23 cellular contexts compared by ENCODE assay signal in genomic region chr9:19137282-19137681, GRCh38. TPM values are rescaled to one million over a fixed set of nuclear protein-coding genes. Genes with fewer than 3 reads are reported as not detected.
DNase-seq lines count a peak whose midpoint lies in the region; ATAC-seq lines count a peak whose summit lies in the region.
"Had no signal": no experiment of that assay in that cellular context is flagged by ENCODE, and none has a peak within 500 bp of the region (broad histone marks: within the 10 kb centered on the region; RNA-seq: fewer than 3 reads in every experiment).

No MANE protein-coding gene starts in this region.

- no peaks in the 10 kb centered on the region for H3K36me3 ChIP-seq in adipocyte (ENCODE audit: control insufficient read depth, insufficient read depth, low read length, severe bottlenecking)
- H3K36me3 ChIP-seq in aorta (ENCODE audit: control insufficient read depth in 1 of 2, insufficient read depth in 2 of 2, low read length in 1 of 2) = no peaks in the 10 kb centered on the region
- H3K36me3 ChIP-seq: HAP-1, neural progenitor cell, upper lobe of left lung had no signal

- H3K27ac Mint-ChIP-seq in activated naive CD8-positive, alpha-beta T cell treated with anti-CD3 and anti-CD28 coated beads for 36 hours = peak overlapping the region; percentile 1
- no peak overlapping the region for H3K27ac Mint-ChIP-seq in activated naive CD8-positive, alpha-beta T cell treated with anti-CD3 and anti-CD28 coated beads, Interleukin-2, amount 50 U/mL, for 24 hours
- H3K27ac Mint-ChIP-seq: brain; CD14-positive monocyte; neural progenitor cell; stimulated activated naive CD8-positive, alpha-beta T cell treated with anti-CD3 and anti-CD28 coated beads, Interleukin-15, Interleukin-2, amounts not matched to agents 100 ng/mL and 50 ng/mL, for 24 hours had no signal

- H3K4me1 ChIP-seq in adipocyte (ENCODE audit: control insufficient read depth, insufficient read depth, low read length) (peaks cover 14% of the 10 kb centered on the region), aorta (ENCODE audit: control insufficient read depth in 1 of 2, insufficient read depth in 2 of 2, low read length in 2 of 2) (no peaks in the 10 kb centered on the region)

- DNase-seq in activated naive CD8-positive, alpha-beta T cell treated with anti-CD3 and anti-CD28 coated beads for 36 hours = no peak
- no peak for DNase-seq in activated naive CD8-positive, alpha-beta T cell treated with anti-CD3 and anti-CD28 coated beads, Interleukin-2, amount 50 U/mL, for 24 hours
- DNase-seq in adipocyte (ENCODE audit: low read depth) = peak; percentile 43
- peak; percentile 75 for DNase-seq in fibroblast of peridontal ligament (ENCODE audit: extremely low read depth)
- DNase-seq in stromal cell of bone marrow (ENCODE audit: low read depth) = peak; percentile 61
- DNase-seq in H4 (ENCODE audit: low spot score) = no peak
- no peak for DNase-seq in Kasumi-1 (lab: John Stamatoyannopoulos, UW)
- no peak for DNase-seq in aorta
- DNase-seq: 8988T; activated CD8-positive, alpha-beta memory T cell treated with anti-CD3 and anti-CD28 coated beads, Interleukin-2, amount 50 U/mL, for 4 hours; DMS153; hippocampal formation; left cardiac atrium; NCI-H345; SHP77 treated with DMSO at 0.1 percent for 48 hours; stimulated activated CD4-positive, alpha-beta T cell treated with anti-CD3 and anti-CD28 coated beads, Interleukin-15, amount 100 ng/mL, for 24 hours; upper lobe of left lung had no signal

- intact Hi-C loops in aorta (cut with DNase I) = no loop called here

- H3K9me3 ChIP-seq in adipocyte (ENCODE audit: control insufficient read depth, low read length) (no peaks in the 10 kb centered on the region), aorta (ENCODE audit: control insufficient read depth, low read length) (no peaks in the 10 kb centered on the region)
- H3K9me3 ChIP-seq: HAP-1, upper lobe of left lung had no signal

- H3K27ac ChIP-seq in aorta (ENCODE audit: low read depth in 1 of 2, low read length in 2 of 2) = no peak overlapping the region
- H3K27ac ChIP-seq: neural progenitor cell, upper lobe of left lung had no signal

- peaks cover 6% of the 10 kb centered on the region for H3K4me1 Mint-ChIP-seq in activated naive CD8-positive, alpha-beta T cell treated with anti-CD3 and anti-CD28 coated beads for 36 hours
- H3K4me1 Mint-ChIP-seq in activated naive CD8-positive, alpha-beta T cell treated with anti-CD3 and anti-CD28 coated beads, Interleukin-2, amount 50 U/mL, for 24 hours = peaks cover 10% of the 10 kb centered on the region
- H3K4me1 Mint-ChIP-seq: brain, neural progenitor cell had no signal

- no peaks in the 10 kb centered on the region for H3K9me3 Mint-ChIP-seq in activated naive CD8-positive, alpha-beta T cell treated with anti-CD3 and anti-CD28 coated beads for 36 hours
- no peaks in the 10 kb centered on the region for H3K9me3 Mint-ChIP-seq in activated naive CD8-positive, alpha-beta T cell treated with anti-CD3 and anti-CD28 coated beads, Interleukin-2, amount 50 U/mL, for 24 hours
- H3K9me3 Mint-ChIP-seq: brain; neural progenitor cell; stimulated activated naive CD8-positive, alpha-beta T cell treated with anti-CD3 and anti-CD28 coated beads, Interleukin-15, Interleukin-2, amounts not matched to agents 100 ng/mL and 50 ng/mL, for 24 hours had no signal

- peak overlapping the region; percentile 15 for H3K4me3 ChIP-seq in adipocyte (ENCODE audit: low read length)
- no peak overlapping the region for H3K4me3 ChIP-seq in aorta (ENCODE audit: low read length in 2 of 2)
- H3K4me3 ChIP-seq: HAP-1, neural progenitor cell, upper lobe of left lung had no signal

- no peaks in the 10 kb centered on the region for H3K27me3 ChIP-seq in adipocyte (replicated peaks; ENCODE audit: control insufficient read depth, insufficient read depth, low read length)
- no peaks in the 10 kb centered on the region for H3K27me3 ChIP-seq in aorta (ENCODE audit: control insufficient read depth in 1 of 2, insufficient read depth in 2 of 2, low read length in 1 of 2)
- H3K27me3 ChIP-seq: neural progenitor cell, upper lobe of left lung had no signal

- H3K27me3 Mint-ChIP-seq in activated naive CD8-positive, alpha-beta T cell treated with anti-CD3 and anti-CD28 coated beads for 36 hours = no peaks in the 10 kb centered on the region
- H3K27me3 Mint-ChIP-seq in activated naive CD8-positive, alpha-beta T cell treated with anti-CD3 and anti-CD28 coated beads, Interleukin-2, amount 50 U/mL, for 24 hours = no peaks in the 10 kb centered on the region
- H3K27me3 Mint-ChIP-seq: stimulated activated naive CD8-positive, alpha-beta T cell treated with anti-CD3 and anti-CD28 coated beads, Interleukin-15, Interleukin-2, amounts not matched to agents 100 ng/mL and 50 ng/mL, for 24 hours had no signal

- H3K4me3 Mint-ChIP-seq in activated naive CD8-positive, alpha-beta T cell treated with anti-CD3 and anti-CD28 coated beads for 36 hours = no peak overlapping the region
- no peak overlapping the region for H3K4me3 Mint-ChIP-seq in activated naive CD8-positive, alpha-beta T cell treated with anti-CD3 and anti-CD28 coated beads, Interleukin-2, amount 50 U/mL, for 24 hours
- H3K4me3 Mint-ChIP-seq: brain; CD14-positive monocyte; neural progenitor cell; stimulated activated naive CD8-positive, alpha-beta T cell treated with anti-CD3 and anti-CD28 coated beads, Interleukin-15, Interleukin-2, amounts not matched to agents 100 ng/mL and 50 ng/mL, for 24 hours had no signal

- 93 to 94% methylated on average over 1 of the region's 1 CpG for WGBS in aorta, 2 donors

- H3K36me3 Mint-ChIP-seq in activated naive CD8-positive, alpha-beta T cell treated with anti-CD3 and anti-CD28 coated beads for 36 hours = no peaks in the 10 kb centered on the region
- no peaks in the 10 kb centered on the region for H3K36me3 Mint-ChIP-seq in activated naive CD8-positive, alpha-beta T cell treated with anti-CD3 and anti-CD28 coated beads, Interleukin-2, amount 50 U/mL, for 24 hours (ENCODE audit: low read depth)
- H3K36me3 Mint-ChIP-seq: brain, CD14-positive monocyte, neural progenitor cell had no signal

- peak overlapping the region; percentile 56 for H3K9ac ChIP-seq in adipocyte (ENCODE audit: low read length)
- H3K9ac ChIP-seq: neural progenitor cell had no signal

- ATAC-seq in activated naive CD8-positive, alpha-beta T cell treated with anti-CD3 and anti-CD28 coated beads, Interleukin-2, amount 50 U/mL, for 24 hours = no peak
- ATAC-seq in aorta (ENCODE audit: low FRiP score) = no peak
- ATAC-seq: esophagus mucosa, left cardiac atrium had no signal

RNA-seq across cellular contexts. Expression of gene PLIN2, which starts 10.0 kb away (rescaled TPM):
- 10 to 100 TPM; 82.9 to 84.4 TPM for total RNA-seq in activated naive CD8-positive, alpha-beta T cell treated with anti-CD3 and anti-CD28 coated beads for 36 hours
- total RNA-seq in H4 (2014; rRNA removed; shearing (Covaris generic)) = 24.4 and 24.9 TPM in 2 replicates
- 100 to 1,000 TPM in 1 of 2 donors, 10 to 100 TPM in 1; 61.3 to 148 TPM for total RNA-seq in aorta
- polyA plus RNA-seq in aorta = 100 to 1,000 TPM in 1 of 2 donors, 10 to 100 TPM in 1; 22.5 to 112 TPM

RNA-seq across cellular contexts. Expression of gene HAUS6, which starts 34.6 kb away (rescaled TPM):
- total RNA-seq in activated naive CD8-positive, alpha-beta T cell treated with anti-CD3 and anti-CD28 coated beads for 36 hours = 10 to 100 TPM; 34.0 to 35.8 TPM
- 16.5 and 17.3 TPM in 2 replicates for total RNA-seq in H4 (2014; rRNA removed; shearing (Covaris generic))
- 1 to 10 TPM; 8.4 to 9.2 TPM for total RNA-seq in aorta
- polyA plus RNA-seq in aorta = 1 to 10 TPM; 1.4 to 3.3 TPM

Comparison
In these comparisons a context has a peak if more than half of its experiments do, and no peak if none do; other contexts are left out.
1. DNase-seq: peak in adipocyte (single experiment), fibroblast of peridontal ligament (single experiment) and stromal cell of bone marrow (single experiment); none in activated naive CD8-positive, alpha-beta T cell treated with anti-CD3 and anti-CD28 coated beads for 36 hours (single experiment), activated naive CD8-positive, alpha-beta T cell treated with anti-CD3 and anti-CD28 coated beads, Interleukin-2, amount 50 U/mL, for 24 hours (single experiment), H4 (single experiment), Kasumi-1 (0 of 2) and aorta (0 of 2).